ENCODE assay signal across 18 cellular contexts in genomic region chr20:13102689-13103088, GRCh38.
DNase-seq lines count a peak whose midpoint lies in the region; ATAC-seq, FAIRE-seq and TF ChIP-seq lines count a peak whose summit lies in the region.
"Had no signal": no experiment of that assay in that cellular context is flagged by ENCODE, and none has a peak within 500 bp of the region (broad histone marks: within the 10 kb centered on the region; RNA-seq: fewer than 3 reads in every experiment).

No MANE protein-coding gene starts in this region.

- no peak for ATAC-seq in natural killer cell
- ATAC-seq: CD8-positive, alpha-beta T cell had no signal

- no peak overlapping the region for H3K4me3 ChIP-seq in colonic mucosa
- H3K4me3 ChIP-seq in small intestine (ENCODE audit: low read depth in 1 of 2, low read length in 2 of 2), result no peak overlapping the region
- H3K4me3 ChIP-seq: BLaER1 had no signal

- no peak overlapping the region for H3K27ac Mint-ChIP-seq in natural killer cell
- H3K27ac Mint-ChIP-seq: CD8-positive, alpha-beta T cell had no signal

- H3K9ac ChIP-seq in colonic mucosa (ENCODE audit: low read depth in 2 of 2, low read length in 2 of 2), result no peak overlapping the region
- H3K9ac ChIP-seq: BLaER1, KMS-11 had no signal

- H3K36me3 ChIP-seq in colonic mucosa (no peaks in the 10 kb centered on the region), small intestine (ENCODE audit: control insufficient read depth in 2 of 2, insufficient read depth in 2 of 2, low read length in 2 of 2) (no peaks in the 10 kb centered on the region)
- H3K36me3 ChIP-seq: BLaER1 had no signal

- 41 to 76% (median 53%) methylated on average over 1 of the region's 1 CpG for WGBS in small intestine, 3 donors

- DNase-seq in NCI-H1417 (lab: John Stamatoyannopoulos, UW) (peak in 2 of 3 experiments; percentile 39 to 63), NCI-H1417 treated with DMSO at 0.1 percent for 48 hours (lab: John Stamatoyannopoulos, UW) (no peak), NCI-H510A (lab: John Stamatoyannopoulos, UW) (peak; percentile 24), colonic mucosa (peak; percentile 30), small intestine (peak; percentile 47), natural killer cell (no peak), putamen (ENCODE audit: low spot score) (no peak), NK-92 (lab: John Stamatoyannopoulos, UW; ENCODE audit: unreplicated experiment) (no peak)
- DNase-seq: CD8-positive, alpha-beta T cell; GOT3; NCI-H1092; NCI-H187 treated with DMSO at 0.1 percent for 48 hours; NCI-H446; OCI-M1; SIG-M5 had no signal

- no peaks in the 10 kb centered on the region for H3K9me3 Mint-ChIP-seq in natural killer cell
- H3K9me3 Mint-ChIP-seq: CD8-positive, alpha-beta T cell had no signal

- no peaks in the 10 kb centered on the region for H3K27me3 Mint-ChIP-seq in natural killer cell (ENCODE audit: low read depth in 2 of 2)

- no peaks in the 10 kb centered on the region for H3K4me1 Mint-ChIP-seq in natural killer cell

- H3K27ac ChIP-seq in colonic mucosa, result no peak overlapping the region
- no peak overlapping the region for H3K27ac ChIP-seq in small intestine (ENCODE audit: low read depth in 1 of 2, low read length in 1 of 2)
- H3K27ac ChIP-seq: BLaER1, KMS-11 had no signal

- FAIRE-seq in small intestine (lab: Jason Lieb, UNC), result no peak
- FAIRE-seq: GM12892 had no signal

- H3K36me3 Mint-ChIP-seq in natural killer cell, result no peaks in the 10 kb centered on the region
- H3K36me3 Mint-ChIP-seq: CD8-positive, alpha-beta T cell had no signal

- TF ChIP-seq CTCF in colonic mucosa (IDR thresholded peaks at IDR 0.05), result no peak
- no peak for TF ChIP-seq CTCF in natural killer cell (IDR thresholded peaks at IDR 0.05)

- H3K27me3 ChIP-seq in colonic mucosa (no peaks in the 10 kb centered on the region), small intestine (ENCODE audit: control insufficient read depth in 2 of 2, insufficient read depth in 2 of 2, low read length in 2 of 2) (no peaks in the 10 kb centered on the region)
- H3K27me3 ChIP-seq: BLaER1 had no signal

- H3K9me3 ChIP-seq in colonic mucosa (no peaks in the 10 kb centered on the region), small intestine (ENCODE audit: control insufficient read depth, low read depth) (no peaks in the 10 kb centered on the region)
- H3K9me3 ChIP-seq: BLaER1 had no signal

- intact Hi-C loops in colonic mucosa (cut with DNase I) (no loop called here), natural killer cell (cut with micrococcal nuclease) (no loop called here)

- H3K4me3 Mint-ChIP-seq in natural killer cell, result no peak overlapping the region
- H3K4me3 Mint-ChIP-seq: CD8-positive, alpha-beta T cell had no signal

- H3K4me1 ChIP-seq in colonic mucosa (no peaks in the 10 kb centered on the region), small intestine (ENCODE audit: control insufficient read depth in 2 of 2, insufficient read depth in 1 of 2, low read depth in 1 of 2, low read length in 1 of 2) (peaks cover 0 to 8% of the 10 kb centered on the region in 2 donors)

Comparison
In these comparisons a context has a peak if more than half of its experiments do, and no peak if none do; other contexts are left out.
1. DNase-seq: peak in NCI-H1417 (2 of 3), NCI-H510A (single experiment), colonic mucosa (single experiment) and small intestine (single experiment); none in NCI-H1417 treated with DMSO at 0.1 percent for 48 hours (single experiment), natural killer cell (single experiment), putamen (single experiment) and NK-92 (single experiment).